8 cellular contexts compared by ENCODE assay signal in genomic region chr14:73026845-73027542, GRCh38. TPM values are rescaled to one million over a fixed set of nuclear protein-coding genes. Genes with fewer than 3 reads are reported as not detected.
A peak's percentile ranks its signal among the peaks of the same experiment; 100 is the strongest.
DNase-seq lines count a peak whose midpoint lies in the region; ATAC-seq, FAIRE-seq and TF ChIP-seq lines count a peak whose summit lies in the region.

ZFYVE1 (minus strand) TSS chr14:73027106; CDS start chr14:73024508, 2,598 bp downstream.

- peaks cover 5 to 10% of the 10 kb centered on the region in 2 donors for H3K4me1 ChIP-seq in ascending aorta
- peaks cover 0 to 30% of the 10 kb centered on the region in 2 donors for H3K4me1 ChIP-seq in right atrium auricular region
- peaks cover 30% of the 10 kb centered on the region for H3K4me1 ChIP-seq in psoas muscle

- H3K27me3 ChIP-seq in ascending aorta: no peaks in the 10 kb centered on the region
- no peaks in the 10 kb centered on the region for H3K27me3 ChIP-seq in right atrium auricular region
- no peaks in the 10 kb centered on the region for H3K27me3 ChIP-seq in psoas muscle (ENCODE audit: insufficient read depth in 3 of 3, low read length in 2 of 3)

- peak; percentile 96 for ATAC-seq in GM18498 (IDR thresholded peaks at IDR 0.05; ENCODE audit: unreplicated experiment)
- ATAC-seq in HG02938 (IDR thresholded peaks at IDR 0.05; ENCODE audit: unreplicated experiment): peak; percentile 97
- ATAC-seq in psoas muscle: peak; percentile 99 to 100 (median 100)

- DNase-seq in NCI-H187 (lab: John Stamatoyannopoulos, UW): peak; percentile 96 to 98
- peak; percentile 71 to 98 (median 85) for DNase-seq in T-helper 2 cell
- DNase-seq in ascending aorta (ENCODE audit: low spot score in 2 of 2): peak; percentile 95 to 99
- peak; percentile 98 for DNase-seq in right atrium auricular region (ENCODE audit: low spot score)
- peak; percentile 97 to 98 for DNase-seq in psoas muscle
- peak; percentile 100 for DNase-seq in urothelium cell line (ENCODE audit: low spot score)

- FAIRE-seq in urothelium cell line (lab: Jason Lieb, UNC): peak; percentile 99

- TF ChIP-seq CTCF in ascending aorta (IDR thresholded peaks at IDR 0.05) (no peak), right atrium auricular region (IDR thresholded peaks at IDR 0.05) (no peak), psoas muscle (IDR thresholded peaks at IDR 0.05) (no peak)

- WGBS in psoas muscle, 3 donors: 0 to 1% (median 1%) methylated on average over 31 to 42 of the region's 42 CpGs

- peak within 1 kb of the TSS; percentile 79 to 94 for H3K27ac ChIP-seq in ascending aorta
- H3K27ac ChIP-seq in right atrium auricular region: peak within 1 kb of the TSS; percentile 92 to 96
- H3K27ac ChIP-seq in psoas muscle: peak within 1 kb of the TSS; percentile 86

- intact Hi-C loops in ascending aorta (cut with DNase I) (loop anchor here (1.0 kb wide), 1 partner anchor 31 kb away; the partner anchor contains the start of gene RBM25), psoas muscle (cut with DNase I) (loop anchor here in 1 of 2 donors (2.0 kb wide), 1 partner anchor 32 kb away; the partner anchor contains the start of gene RBM25)

- no peaks in the 10 kb centered on the region for H3K9me3 ChIP-seq in ascending aorta
- no peaks in the 10 kb centered on the region for H3K9me3 ChIP-seq in right atrium auricular region
- H3K9me3 ChIP-seq in psoas muscle: no peaks in the 10 kb centered on the region

- H3K4me3 ChIP-seq in ascending aorta: peak within 1 kb of the TSS; percentile 62 to 93
- peak within 1 kb of the TSS; percentile 84 to 88 for H3K4me3 ChIP-seq in right atrium auricular region
- H3K4me3 ChIP-seq in psoas muscle: peak within 1 kb of the TSS; percentile 83

- peaks cover 11 to 18% of the 10 kb centered on the region in 2 donors for H3K36me3 ChIP-seq in ascending aorta
- peaks cover 10% of the 10 kb centered on the region for H3K36me3 ChIP-seq in right atrium auricular region
- peaks cover 0 to 22% of the 10 kb centered on the region in 2 donors for H3K36me3 ChIP-seq in psoas muscle (ENCODE audit: insufficient read depth in 1 of 2, low read depth in 1 of 2)

RNA-seq across cellular contexts. Expression of gene ZFYVE1, which starts in this region (rescaled TPM):
- total RNA-seq in ascending aorta (73.9 TPM), right atrium auricular region (10 to 100 TPM in 1 of 2 donors, 1 to 10 TPM in 1; 9.8 to 12.6 TPM), psoas muscle (10 to 100 TPM; 15.4 to 17.9 (median 17.6) TPM)
- polyA plus RNA-seq in psoas muscle: 10 to 100 TPM in 2 of 3 donors, 1 to 10 TPM in 1; 5.3 to 17.4 (median 10.4) TPM

Comparison
In these comparisons a context has a peak if more than half of its experiments do, and no peak if none do; other contexts are left out.
1. Peak in every context shown above with its lines: DNase-seq, ATAC-seq, H3K4me3 ChIP-seq and H3K27ac ChIP-seq.